8 cellular contexts compared by ENCODE assay signal in the genomic region with DNA sequence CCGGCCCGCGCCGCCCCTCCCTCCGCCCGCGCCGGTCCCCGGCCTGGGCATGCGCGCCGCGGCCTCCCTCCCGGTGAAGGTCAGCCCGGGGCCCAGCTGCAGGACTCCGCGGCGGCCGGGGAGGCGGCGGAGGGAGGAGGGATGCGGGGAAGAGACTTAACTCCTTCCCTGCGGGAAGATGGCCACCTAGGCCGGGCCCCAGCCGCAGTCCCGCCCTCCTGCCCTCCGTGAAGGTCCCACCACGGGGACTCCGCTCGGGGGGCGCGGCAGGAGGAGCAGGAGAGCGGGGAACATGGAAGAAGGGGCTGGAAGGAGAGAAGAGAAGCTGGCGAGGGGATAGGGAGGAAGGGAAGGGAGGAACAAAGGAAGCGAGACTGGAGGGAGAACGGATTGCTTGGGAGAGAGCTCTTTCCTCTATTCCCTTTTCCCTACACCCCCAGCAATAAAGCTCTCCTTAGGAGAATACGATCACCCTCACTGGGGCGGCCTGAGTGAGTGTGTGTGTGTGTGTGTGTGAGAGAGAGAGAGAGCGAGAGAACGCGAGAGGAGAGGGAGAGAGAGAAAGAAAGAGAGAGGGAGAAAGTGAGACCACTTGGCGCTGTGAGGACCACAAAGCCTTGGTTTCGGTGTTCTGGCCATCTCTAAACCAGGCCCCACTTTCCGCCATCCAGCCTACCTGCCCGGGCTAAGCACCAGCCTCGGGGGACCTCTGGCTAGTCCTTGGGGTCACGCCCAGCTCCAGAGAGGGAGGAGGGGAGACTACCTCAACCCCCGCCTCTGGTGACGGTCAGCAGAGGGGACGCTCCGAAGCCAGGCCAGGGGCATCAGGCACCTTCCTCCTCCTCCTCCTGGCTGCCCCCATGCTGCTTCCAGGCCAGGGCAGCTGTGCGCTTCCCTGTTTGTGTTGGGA. TPM values are rescaled to one million over a fixed set of nuclear protein-coding genes. Genes with fewer than 3 reads are reported as not detected.
DNase-seq lines count a peak whose midpoint lies in the region; ATAC-seq and TF ChIP-seq lines count a peak whose summit lies in the region.

No MANE protein-coding gene starts in this region.

- H3K36me3 ChIP-seq in OCI-LY3 (replicated peaks; ENCODE audit: low read depth, low read length), result no peaks in the 10 kb centered on the region
- no peaks in the 10 kb centered on the region for H3K36me3 ChIP-seq in suprapubic skin

- H2AFZ ChIP-seq in OCI-LY3 (ENCODE audit: low read depth, low read length), result 0 out of 2 replicates have a peak overlapping the region, but pooled peaks have one; percentile 34

- no peaks in the 10 kb centered on the region for H3K79me2 ChIP-seq in OCI-LY3 (ENCODE audit: low read length)

- peaks cover 3% of the 10 kb centered on the region for H3K36me3 Mint-ChIP-seq in effector memory CD8-positive, alpha-beta T cell (ENCODE audit: insufficient read depth)

- WGBS in suprapubic skin, result 15% methylated on average over 32 of the region's 52 CpGs

- H3K4me3 Mint-ChIP-seq in effector memory CD8-positive, alpha-beta T cell, result peak overlapping the region; percentile 48 to 61

- no peak for ATAC-seq in effector memory CD8-positive, alpha-beta T cell (replicated peaks)
- ATAC-seq in GM21447 (IDR thresholded peaks at IDR 0.05; ENCODE audit: unreplicated experiment), result no peak

- no peaks in the 10 kb centered on the region; the same call in 1 of the 2 replicates for H4K20me1 ChIP-seq in OCI-LY3 (ENCODE audit: insufficient read depth, low read length)

- TF ChIP-seq EP300 in suprapubic skin (IDR thresholded peaks at IDR 0.05), result no peak

- peaks cover 52% of the 10 kb centered on the region for H3K27me3 ChIP-seq in OCI-LY3 (ENCODE audit: low read depth, low read length)
- H3K27me3 ChIP-seq in suprapubic skin, result no peaks in the 10 kb centered on the region

- DNase-seq in H4 (ENCODE audit: low spot score), result peak; percentile 60
- DNase-seq in effector memory CD8-positive, alpha-beta T cell, result no peak
- peak; percentile 23 to 55 for DNase-seq in lung microvascular endothelial cell (ENCODE audit: low read depth in 2 of 2)
- peak in 1 of 2 donors; percentile 70 for DNase-seq in suprapubic skin (ENCODE audit: low spot score in 2 of 2)
- no peak for DNase-seq in GDM1 (lab: John Stamatoyannopoulos, UW)
- DNase-seq in activated naive CD4-positive, alpha-beta T cell treated with Interleukin-2 at 50 U/mL for 16 hours, result no peak

- H3K27ac ChIP-seq in OCI-LY3 (ENCODE audit: low read length) (no peak overlapping the region), suprapubic skin (peak overlapping the region; percentile 71)

- no peak for TF ChIP-seq CTCF in OCI-LY3 (IDR thresholded peaks at IDR 0.05; ENCODE audit: low read depth, low read length)
- TF ChIP-seq CTCF in suprapubic skin (IDR thresholded peaks at IDR 0.05), result no peak

- no peak overlapping the region for H3K27ac Mint-ChIP-seq in effector memory CD8-positive, alpha-beta T cell

- H3K9me3 Mint-ChIP-seq in effector memory CD8-positive, alpha-beta T cell, result no peaks in the 10 kb centered on the region

- peaks cover 74 to 98% of the 10 kb centered on the region in 2 donors for H3K27me3 Mint-ChIP-seq in effector memory CD8-positive, alpha-beta T cell

- peaks cover 24% of the 10 kb centered on the region in 2 donors for H3K4me1 Mint-ChIP-seq in effector memory CD8-positive, alpha-beta T cell (ENCODE audit: low read depth in 2 of 2)

- H3K4me3 ChIP-seq in OCI-LY3 (ENCODE audit: low read length) (peak overlapping the region; percentile 69), suprapubic skin (peak overlapping the region; percentile 58)

- peak overlapping the region; percentile 72 for H3K4me2 ChIP-seq in OCI-LY3 (ENCODE audit: low read length)

- no peak overlapping the region for H3K9ac ChIP-seq in OCI-LY3 (ENCODE audit: low read length)

- no peaks in the 10 kb centered on the region for H3K4me1 ChIP-seq in OCI-LY3 (ENCODE audit: low read length)
- H3K4me1 ChIP-seq in suprapubic skin, result peaks cover 61% of the 10 kb centered on the region

- TF ChIP-seq POLR2A in suprapubic skin (IDR thresholded peaks at IDR 0.05), result no peak

- H3K9me3 ChIP-seq in OCI-LY3 (ENCODE audit: insufficient read depth, low read length) (no peaks in the 10 kb centered on the region), suprapubic skin (no peaks in the 10 kb centered on the region)

RNA-seq across cellular contexts. Expression of a gene that starts 3.7 kb away (rescaled TPM):
- 35.5 and 35.9 TPM in 2 replicates for total RNA-seq in H4 (2014; rRNA removed; shearing (Covaris generic))
- 0.79 and 2.0 TPM in 2 replicates for total RNA-seq in lung microvascular endothelial cell
- 10 to 100 TPM in 2 of 4 donors, 1 to 10 TPM in 2; 9.6 to 15.8 (median 10.9) TPM for total RNA-seq in suprapubic skin

RNA-seq across cellular contexts. Expression of a gene that starts 19.9 kb away (rescaled TPM):
- 26.0 and 32.9 TPM in 2 replicates for total RNA-seq in H4 (2014; rRNA removed; shearing (Covaris generic))
- total RNA-seq in lung microvascular endothelial cell (31.2 and 31.7 TPM in 2 replicates), suprapubic skin (10 to 100 TPM; 21.5 to 28.6 (median 25.4) TPM)

RNA-seq across cellular contexts. Expression of a gene that starts 25.2 kb away (rescaled TPM):
- total RNA-seq in H4 (2014; rRNA removed; shearing (Covaris generic)), result 88.1 and 92.4 TPM in 2 replicates
- 37.0 and 39.5 TPM in 2 replicates for total RNA-seq in lung microvascular endothelial cell
- 10 to 100 TPM; 25.3 to 96.5 (median 40.1) TPM for total RNA-seq in suprapubic skin

RNA-seq across cellular contexts. Expression of a gene that starts 41.9 kb away (rescaled TPM):
- 0.64 TPM in 1 of 2 replicates, not detected in the other for total RNA-seq in H4 (2014; rRNA removed; shearing (Covaris generic))
- total RNA-seq in lung microvascular endothelial cell (not detected in 2 replicates), suprapubic skin (not detected)

Comparison
In these comparisons a context has a peak if more than half of its experiments do, and no peak if none do; other contexts are left out.
1. DNase-seq: peak in H4 (single experiment) and lung microvascular endothelial cell (2 of 2); none in effector memory CD8-positive, alpha-beta T cell (0 of 3), GDM1 (single experiment) and activated naive CD4-positive, alpha-beta T cell treated with Interleukin-2 at 50 U/mL for 16 hours (single experiment).